In the genomic region with DNA sequence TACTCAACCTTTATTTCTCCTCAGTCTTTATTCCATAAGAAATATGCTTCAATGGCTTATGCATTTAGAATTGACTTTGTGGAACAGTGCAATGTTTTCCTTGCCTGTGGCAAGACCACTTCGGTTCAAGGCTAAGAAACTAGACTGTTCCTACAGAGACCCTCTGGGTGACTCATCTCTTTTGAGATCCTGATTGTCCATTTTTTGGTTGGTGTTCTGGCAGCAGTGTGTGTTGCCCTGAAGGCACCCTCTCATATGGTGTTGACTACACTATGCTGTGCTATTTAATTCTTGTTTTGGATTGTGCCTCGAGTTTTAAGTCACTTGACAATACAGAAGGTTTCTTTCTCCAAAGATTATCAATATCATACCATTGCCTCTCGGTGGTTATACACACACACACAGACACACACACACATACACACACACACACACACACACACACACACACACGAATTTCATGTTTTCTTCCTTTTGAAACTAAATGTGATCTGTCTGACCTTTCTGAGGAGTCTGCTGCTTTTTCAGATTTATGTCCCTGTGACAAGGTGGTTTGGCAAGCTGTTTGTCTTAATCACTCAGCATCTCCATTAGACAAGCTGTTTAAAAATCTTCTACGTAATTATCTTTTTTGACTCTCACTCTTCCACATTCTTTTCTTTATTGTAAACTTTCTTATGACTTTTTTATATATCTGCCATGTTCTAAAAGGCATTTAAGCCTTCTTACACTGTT, we compare ENCODE assay signal across 1 cellular context.
TF ChIP-seq lines count a peak whose summit lies in the region.

No MANE protein-coding gene starts in this region.

TF ChIP-seq in IMR-90, 13 proteins besides CTCF, POLR2A, EP300 and RAD21:
- TF ChIP-seq RCOR1 (IDR thresholded peaks at IDR 0.05; ENCODE audit: insufficient replicate concordance, low read length): no peak
- TF ChIP-seq MAZ (IDR thresholded peaks at IDR 0.05; ENCODE audit: borderline replicate concordance, low read depth, low read length): no peak
- TF ChIP-seq USF2 (IDR thresholded peaks at IDR 0.05; ENCODE audit: low read depth, low read length): no peak
- no peak for TF ChIP-seq CHD1 (IDR thresholded peaks at IDR 0.05; ENCODE audit: low read depth, low read length)
- no peak for TF ChIP-seq ELK1 (IDR thresholded peaks at IDR 0.05; ENCODE audit: borderline replicate concordance, low read depth, low read length)
- TF ChIP-seq SMC3 (IDR thresholded peaks at IDR 0.05; ENCODE audit: low read depth, low read length): no peak
- TF ChIP-seq CEBPB (IDR thresholded peaks at IDR 0.05; ENCODE audit: low read depth, low read length): no peak
- TF ChIP-seq BHLHE40 (IDR thresholded peaks at IDR 0.05; ENCODE audit: low read depth, low read length): no peak
- TF ChIP-seq NFE2L2 (IDR thresholded peaks at IDR 0.05; ENCODE audit: low read depth, low read length): no peak
- TF ChIP-seq MAFK (IDR thresholded peaks at IDR 0.05; ENCODE audit: low read depth, low read length): no peak
